In the genomic region with DNA sequence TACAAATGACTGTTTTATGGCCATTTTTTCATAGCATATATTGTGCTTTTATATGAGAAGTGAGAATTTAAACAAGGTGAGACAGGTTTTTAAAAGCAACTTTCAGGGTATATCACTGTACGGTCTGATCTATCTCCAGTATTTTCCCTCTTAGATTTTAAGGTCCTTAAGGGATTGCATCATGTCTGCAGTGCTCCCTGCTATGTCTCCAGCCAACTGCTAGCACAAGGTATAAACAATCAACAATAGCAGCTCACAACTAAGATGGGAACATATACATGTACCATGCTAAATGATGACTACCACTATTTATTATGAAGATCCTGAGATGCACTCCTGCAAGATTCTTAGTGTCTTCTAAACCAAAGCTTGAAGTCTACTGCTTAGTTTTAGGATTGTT, we compare ENCODE assay signal across 1 cellular context.
TF ChIP-seq lines count a peak whose summit lies in the region.

No MANE protein-coding gene starts in this region.

TF ChIP-seq in K562, 482 proteins besides CTCF, POLR2A, EP300 and RAD21:
- TF ChIP-seq, protein P1, sequence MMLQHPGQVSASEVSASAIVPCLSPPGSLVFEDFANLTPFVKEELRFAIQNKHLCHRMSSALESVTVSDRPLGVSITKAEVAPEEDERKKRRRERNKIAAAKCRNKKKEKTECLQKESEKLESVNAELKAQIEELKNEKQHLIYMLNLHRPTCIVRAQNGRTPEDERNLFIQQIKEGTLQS (IDR thresholded peaks at IDR 0.05) = peak; percentile 46; the same call in 1 of the 2 replicates
- TF ChIP-seq, protein P1 (CRISPR knock-in tag; conservative IDR thresholded peaks at IDR 0.05) = no peak
- TF ChIP-seq CEBPG (CRISPR knock-in tag; IDR thresholded peaks at IDR 0.05) (no peak), CEBPG (tag; conservative IDR thresholded peaks at IDR 0.05 in 1 of 2, IDR thresholded peaks at IDR 0.05 in 1 of 2) (peak in 1 of 2 experiments; percentile 48; a peak in 1 of 4 replicates)
- TF ChIP-seq, protein P2, sequence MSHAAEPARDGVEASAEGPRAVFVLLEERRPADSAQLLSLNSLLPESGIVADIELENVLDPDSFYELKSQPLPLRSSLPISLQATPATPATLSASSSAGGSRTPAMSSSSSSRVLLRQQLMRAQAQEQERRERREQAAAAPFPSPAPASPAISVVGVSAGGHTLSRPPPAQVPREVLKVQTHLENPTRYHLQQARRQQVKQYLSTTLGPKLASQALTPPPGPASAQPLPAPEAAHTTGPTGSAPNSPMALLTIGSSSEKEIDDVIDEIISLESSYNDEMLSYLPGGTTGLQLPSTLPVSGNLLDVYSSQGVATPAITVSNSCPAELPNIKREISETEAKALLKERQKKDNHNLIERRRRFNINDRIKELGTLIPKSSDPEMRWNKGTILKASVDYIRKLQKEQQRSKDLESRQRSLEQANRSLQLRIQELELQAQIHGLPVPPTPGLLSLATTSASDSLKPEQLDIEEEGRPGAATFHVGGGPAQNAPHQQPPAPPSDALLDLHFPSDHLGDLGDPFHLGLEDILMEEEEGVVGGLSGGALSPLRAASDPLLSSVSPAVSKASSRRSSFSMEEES (CRISPR knock-in tag; IDR thresholded peaks at IDR 0.05) = no peak
